In the genomic region with DNA sequence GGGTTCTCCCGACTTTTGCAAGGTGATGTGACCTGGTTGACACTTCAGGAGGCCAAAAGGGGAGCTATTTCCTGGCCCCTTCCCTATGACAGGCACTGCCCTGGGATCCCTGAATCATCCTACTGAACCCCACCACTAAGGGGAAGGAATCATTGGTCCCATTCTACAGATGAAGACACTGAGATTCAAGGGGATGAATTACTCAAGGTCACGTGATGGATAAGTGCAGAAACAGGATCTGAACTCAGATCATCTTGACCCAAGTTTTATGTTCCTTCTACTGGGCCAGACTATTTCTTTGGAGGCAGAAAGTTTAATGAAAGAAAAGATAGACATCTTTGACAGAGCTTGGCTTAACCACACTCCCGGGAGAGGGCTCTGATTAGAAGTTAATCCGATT, we compare ENCODE assay signal across 23 cellular contexts.
A peak's percentile ranks its signal among the peaks of the same experiment; 100 is the strongest.
DNase-seq lines count a peak whose midpoint lies in the region; ATAC-seq, FAIRE-seq and TF ChIP-seq lines count a peak whose summit lies in the region.
"Had no signal": no experiment of that assay in that cellular context is flagged by ENCODE, and none has a peak within 500 bp of the region (broad histone marks: within the 10 kb centered on the region; RNA-seq: fewer than 3 reads in every experiment).

No MANE protein-coding gene starts in this region.

- no peak for FAIRE-seq in HepG2 (lab: Jason Lieb, UNC)
- FAIRE-seq in GM12878 (lab: Jason Lieb, UNC) = no peak
- FAIRE-seq: A204.1, D721Med, G401.6, GM12892, GM18507 had no signal

- no peaks in the 10 kb centered on the region for H3K4me1 ChIP-seq in HepG2 (ENCODE audit: insufficient read depth, low read length)
- H3K4me1 ChIP-seq in right lobe of liver = no peaks in the 10 kb centered on the region
- H3K4me1 ChIP-seq in GM12878 (ENCODE audit: control insufficient read depth, insufficient read depth, low read length) = no peaks in the 10 kb centered on the region
- H3K4me1 ChIP-seq in thyroid gland = no peaks in the 10 kb centered on the region
- H3K4me1 ChIP-seq: Caco-2 had no signal

- no peak for ATAC-seq in HepG2
- ATAC-seq in right lobe of liver = no peak
- ATAC-seq in GM12878 = no peak
- ATAC-seq: CD8-positive, alpha-beta T cell had no signal

- POLR2A ChIA-PET in HepG2 (lab: Yijun Ruan, JAX) = no interaction called here
- POLR2A ChIA-PET in GM12878 (lab: Charles Lee) = no interaction called here

- H3K4me3 ChIP-seq in HepG2 (replicated peaks in 1 of 3; ENCODE audit: insufficient read depth in 1 of 3, low read depth in 2 of 3, low read length in 3 of 3) = no peak overlapping the region
- H3K4me3 ChIP-seq in right lobe of liver = no peak overlapping the region
- H3K4me3 ChIP-seq in GM12878 = no peak overlapping the region
- H3K4me3 ChIP-seq in coronary artery = no peak overlapping the region
- H3K4me3 ChIP-seq in thyroid gland (replicated peaks in 1 of 3) = no peak overlapping the region
- H3K4me3 ChIP-seq: BLaER1 treated with 17β-estradiol and CSF1 and Interleukin-3, amounts not matched to agents 10 nM and 100 nM had no signal

- RAD21 ChIA-PET in GM12878 (lab: Charles Lee; ENCODE audit: unreplicated experiment) = no interaction called here

- TF ChIP-seq CTCF in HepG2 (CRISPR knock-in tag; IDR thresholded peaks at IDR 0.05) (no peak), right lobe of liver (IDR thresholded peaks at IDR 0.05) (no peak), GM12878 (IDR thresholded peaks at IDR 0.05 in 2 of 3, conservative IDR thresholded peaks at IDR 0.05 in 1 of 3; ENCODE audit: control insufficient read depth in 2 of 3, extremely low read depth in 1 of 3, insufficient read depth in 1 of 3, low read depth in 3 of 3, low read length in 3 of 3) (no peak), coronary artery (IDR thresholded peaks at IDR 0.05) (no peak), thyroid gland (IDR thresholded peaks at IDR 0.05) (no peak)

- H2AFZ ChIP-seq in HepG2 (ENCODE audit: low read length) = no peak overlapping the region
- no peak overlapping the region for H2AFZ ChIP-seq in GM12878 (ENCODE audit: control insufficient read depth, low read depth, low read length)

- intact Hi-C loops in HepG2 (cut with micrococcal nuclease; ENCODE audit: unreplicated experiment) (no loop called here), right lobe of liver (cut with DNase I) (no loop called here), GM12878 (cut with micrococcal nuclease; ENCODE audit: unreplicated experiment) (no loop called here), thyroid gland (cut with DNase I) (no loop called here)

- no peak overlapping the region for H3K4me2 ChIP-seq in HepG2 (ENCODE audit: low read depth, low read length)
- H3K4me2 ChIP-seq in GM12878 (ENCODE audit: control insufficient read depth, insufficient read depth) = no peak overlapping the region
- H3K4me2 ChIP-seq: BLaER1 treated with 17β-estradiol and CSF1 and Interleukin-3, amounts not matched to agents 10 nM and 100 nM had no signal

- SMC1A ChIA-PET in GM12878 (lab: Charles Lee; ENCODE audit: uncharacterized antibody, unreplicated experiment) = no interaction called here

- no TSS peak for BruUV-seq in HepG2 (replicated peaks; lab: Mats Ljungman, UMichigan)
- no TSS peak for BruUV-seq in GM12878 (replicated peaks; lab: Mats Ljungman, UMichigan)

- WGBS in HepG2 (ENCODE audit: low lambda C conversion rate) = 1% methylated on average over 4 of the region's 4 CpGs
- 36% methylated on average over 4 of the region's 4 CpGs for WGBS in right lobe of liver (ENCODE audit: insufficient coverage, low coverage, low lambda C conversion rate, missing lambda C conversion rate)
- WGBS in GM12878 (ENCODE audit: insufficient coverage, insufficient replicate concordance, low lambda C conversion rate, missing lambda C conversion rate) = 31% methylated on average over 4 of the region's 4 CpGs
- WGBS in thyroid gland, 2 donors = 75 to 79% methylated on average over 4 of the region's 4 CpGs

- DNase-seq in HepG2 (ENCODE audit: low spot score) = no peak
- no peak for DNase-seq in right lobe of liver
- no peak for DNase-seq in GM12878 (ENCODE audit: low read depth, low spot score)
- peak; percentile 21 for DNase-seq in coronary artery (ENCODE audit: low spot score)
- DNase-seq in AG20443 (ENCODE audit: low spot score) = no peak
- DNase-seq in thyroid gland = no peak
- DNase-seq in epidermal melanocyte (ENCODE audit: insufficient read length, low spot score) = no peak
- DNase-seq: ACHN; AML-193; Caco-2; Calu3; CD4-positive, alpha-beta T cell; CD8-positive, alpha-beta T cell; DMS79 treated with DMSO at 0.1 percent for 48 hours; GF-D8 had no signal

- TF ChIP-seq POLR2A in HepG2 (IDR thresholded peaks at IDR 0.05; ENCODE audit: insufficient read depth in 1 of 2, low read depth in 2 of 2, low read length in 2 of 2) = no peak
- no peak for TF ChIP-seq POLR2A in right lobe of liver (IDR thresholded peaks at IDR 0.05)
- no peak for TF ChIP-seq POLR2A in GM12878 (IDR thresholded peaks at IDR 0.05; ENCODE audit: low read depth, low read length)
- no peak for TF ChIP-seq POLR2A in thyroid gland (IDR thresholded peaks at IDR 0.05)

- H3K36me3 ChIP-seq in HepG2 (replicated peaks in 1 of 2; ENCODE audit: control insufficient read depth in 1 of 2, insufficient read depth in 2 of 2, low read length in 2 of 2) = no peaks in the 10 kb centered on the region
- H3K36me3 ChIP-seq in right lobe of liver = no peaks in the 10 kb centered on the region
- no peaks in the 10 kb centered on the region for H3K36me3 ChIP-seq in GM12878 (ENCODE audit: control insufficient read depth in 2 of 2, insufficient read depth in 2 of 2, low read length in 1 of 2)
- H3K36me3 ChIP-seq in thyroid gland = no peaks in the 10 kb centered on the region
- H3K36me3 ChIP-seq: BLaER1 treated with 17β-estradiol and CSF1 and Interleukin-3, amounts not matched to agents 10 nM and 100 nM had no signal

- H4K20me1 ChIP-seq in HepG2 (ENCODE audit: insufficient read depth, low read length) = no peaks in the 10 kb centered on the region
- H4K20me1 ChIP-seq in GM12878 (ENCODE audit: control insufficient read depth, insufficient read depth) = no peaks in the 10 kb centered on the region
- H4K20me1 ChIP-seq: BLaER1 treated with 17β-estradiol and CSF1 and Interleukin-3, amounts not matched to agents 10 nM and 100 nM had no signal

- in situ Hi-C loops in HepG2 (cut with HindIII; ENCODE audit: extremely low pct_ligation_motif_present, low pct_unique_long_range_greater_than_20kb) = no loop called here
- in situ Hi-C loops in GM12878 (cut with MboI) = no loop called here

- no peaks in the 10 kb centered on the region for H3K79me2 ChIP-seq in HepG2 (ENCODE audit: insufficient read depth, low read length)
- no peaks in the 10 kb centered on the region for H3K79me2 ChIP-seq in GM12878 (ENCODE audit: control insufficient read depth, insufficient read depth, low read length)

- H3K27ac ChIP-seq in HepG2 (ENCODE audit: extremely low read length, insufficient read depth, low read length) (no peak overlapping the region), right lobe of liver (no peak overlapping the region), GM12878 (ENCODE audit: control insufficient read depth, insufficient read depth) (no peak overlapping the region), coronary artery (no peak overlapping the region), thyroid gland (no peak overlapping the region)
- H3K27ac ChIP-seq: 22Rv1; BLaER1 treated with 17β-estradiol and CSF1 and Interleukin-3, amounts not matched to agents 10 nM and 100 nM; C4-2B had no signal

- H3K27me3 ChIP-seq in HepG2 (ENCODE audit: control insufficient read depth in 1 of 2, insufficient read depth in 2 of 2, low read length in 2 of 2) (peaks cover 0 to 3% of the 10 kb centered on the region in 2 experiments; a peak in 1 of 5 replicates), right lobe of liver (no peaks in the 10 kb centered on the region), GM12878 (replicated peaks in 1 of 2; ENCODE audit: control insufficient read depth in 2 of 2, insufficient read depth in 2 of 2, low read length in 1 of 2) (peaks cover 0 to 1% of the 10 kb centered on the region in 2 experiments; a peak in 1 of 4 replicates), thyroid gland (no peaks in the 10 kb centered on the region)
- H3K27me3 ChIP-seq: BLaER1 treated with 17β-estradiol and CSF1 and Interleukin-3, amounts not matched to agents 10 nM and 100 nM had no signal

- CTCF ChIA-PET in HepG2 (lab: Yijun Ruan, JAX; ENCODE audit: low intra/inter-chr PET ratio, low total read pairs) = no interaction called here
- CTCF ChIA-PET in GM12878 (lab: Yijun Ruan, JAX) = no interaction called here

- H3K9ac ChIP-seq in HepG2 (ENCODE audit: insufficient read depth, low read depth, low read length) = no peak overlapping the region
- no peak overlapping the region for H3K9ac ChIP-seq in GM12878 (ENCODE audit: control insufficient read depth, insufficient read depth, low read length)
- H3K9ac ChIP-seq: BLaER1 treated with 17β-estradiol and CSF1 and Interleukin-3, amounts not matched to agents 10 nM and 100 nM had no signal

- no peak for TF ChIP-seq RAD21 in HepG2 (CRISPR knock-in tag; IDR thresholded peaks at IDR 0.05)
- no peak for TF ChIP-seq RAD21 in GM12878 (IDR thresholded peaks at IDR 0.05; ENCODE audit: insufficient read depth, low read depth, low read length)

- no peaks in the 10 kb centered on the region for H3K9me3 ChIP-seq in HepG2 (ENCODE audit: low read length)
- H3K9me3 ChIP-seq in right lobe of liver = no peaks in the 10 kb centered on the region
- no peaks in the 10 kb centered on the region for H3K9me3 ChIP-seq in GM12878 (replicated peaks; ENCODE audit: control insufficient read depth, insufficient read depth, low read length)
- no peaks in the 10 kb centered on the region for H3K9me3 ChIP-seq in thyroid gland
- H3K9me3 ChIP-seq: BLaER1 treated with 17β-estradiol and CSF1 and Interleukin-3, amounts not matched to agents 10 nM and 100 nM; Caco-2 had no signal

- TF ChIP-seq EP300 in HepG2 (IDR thresholded peaks at IDR 0.05; ENCODE audit: low read depth in 2 of 2, low read length in 2 of 2) = no peak
- TF ChIP-seq EP300 in HepG2 (CRISPR knock-in tag; IDR thresholded peaks at IDR 0.05; ENCODE audit: borderline replicate concordance) = no peak
- no peak for TF ChIP-seq EP300 in GM12878 (IDR thresholded peaks at IDR 0.05; ENCODE audit: borderline replicate concordance in 1 of 2, control insufficient read depth in 1 of 2, low read depth in 2 of 2, low read length in 2 of 2)

TF ChIP-seq in HepG2, 621 proteins besides CTCF, POLR2A, EP300 and RAD21 (continues in another document):
- TF ChIP-seq RAD51 (IDR thresholded peaks at IDR 0.05; ENCODE audit: borderline replicate concordance) (peak; percentile 62; the same call in 1 of the 2 replicates), HIVEP1 (CRISPR knock-in tag; IDR thresholded peaks at IDR 0.05) (no peak)

TF ChIP-seq in GM12878, 131 proteins besides CTCF, POLR2A, EP300 and RAD21:
- peak; percentile 40; the same call in 1 of the 2 replicates for TF ChIP-seq RAD51 (IDR thresholded peaks at IDR 0.05)
- TF ChIP-seq SMARCA5 (IDR thresholded peaks at IDR 0.05) = no peak
TF ChIP-seq in GM12878: peak in this region for 1.

Comparison
In these comparisons a context has a peak if more than half of its experiments do, and no peak if none do; other contexts are left out.
1. Of the 75 proteins assayed by ChIP-seq in both HepG2 and GM12878: peak only in HepG2: none; only in GM12878: none; in both: RAD51; in neither: 73; mixed calls (peak in some experiments, not most) for 1.